Comparison of ENCODE assay signal across 8 cellular contexts in genomic region chr9:121299125-121299466, GRCh38. TPM values are rescaled to one million over a fixed set of nuclear protein-coding genes. Genes with fewer than 3 reads are reported as not detected.
DNase-seq lines count a peak whose midpoint lies in the region; FAIRE-seq and TF ChIP-seq lines count a peak whose summit lies in the region.

No MANE protein-coding gene starts in this region.

- H3K36me3 ChIP-seq in uterus = no peaks in the 10 kb centered on the region

- no peaks in the 10 kb centered on the region for H3K9me3 ChIP-seq in uterus

- no peak overlapping the region for H3K27ac Mint-ChIP-seq in activated naive CD4-positive, alpha-beta T cell treated with anti-CD3 and anti-CD28 coated beads, Interleukin-2, amount 10 ng/mL, durations not matched to agents 7 days and 5 days
- peak overlapping the region; percentile 77 for H3K27ac Mint-ChIP-seq in dendritic cell treated with granulocyte-macrophage colony-stimulating factor and Interleukin-4, amounts not matched to agents 40 ng/mL and 50 ng/mL, for 4 days

- peak overlapping the region; percentile 46 to 58 for H3K4me3 ChIP-seq in uterus

- no peaks in the 10 kb centered on the region for H3K36me3 Mint-ChIP-seq in activated naive CD4-positive, alpha-beta T cell treated with anti-CD3 and anti-CD28 coated beads, Interleukin-2, amount 10 ng/mL, durations not matched to agents 7 days and 5 days
- H3K36me3 Mint-ChIP-seq in dendritic cell treated with granulocyte-macrophage colony-stimulating factor and Interleukin-4, amounts not matched to agents 40 ng/mL and 50 ng/mL, for 4 days (ENCODE audit: low read depth) = peaks cover 88% of the 10 kb centered on the region

- TF ChIP-seq POLR2A in uterus (IDR thresholded peaks at IDR 0.05) = no peak

- H3K27me3 ChIP-seq in uterus = no peaks in the 10 kb centered on the region

- intact Hi-C loops in dendritic cell treated with granulocyte-macrophage colony-stimulating factor and Interleukin-4, amounts not matched to agents 40 ng/mL and 50 ng/mL, for 4 days (cut with micrococcal nuclease) = loop anchor here (5.0 kb wide), 1 partner anchor 87 kb away; no protein-coding TSS in a partner anchor
- intact Hi-C loops in uterus (cut with DNase I; ENCODE audit: low total_unique reads) = no loop called here

- peaks cover 16% of the 10 kb centered on the region for H3K4me1 Mint-ChIP-seq in activated naive CD4-positive, alpha-beta T cell treated with anti-CD3 and anti-CD28 coated beads, Interleukin-2, amount 10 ng/mL, durations not matched to agents 7 days and 5 days
- peaks cover 94% of the 10 kb centered on the region for H3K4me1 Mint-ChIP-seq in dendritic cell treated with granulocyte-macrophage colony-stimulating factor and Interleukin-4, amounts not matched to agents 40 ng/mL and 50 ng/mL, for 4 days (ENCODE audit: low read depth)

- peak overlapping the region; percentile 95 to 100 for H3K27ac ChIP-seq in uterus

- no peak for DNase-seq in activated naive CD4-positive, alpha-beta T cell treated with anti-CD3 and anti-CD28 coated beads, Interleukin-2, amount 10 ng/mL, durations not matched to agents 7 days and 5 days
- DNase-seq in activated naive CD4-positive, alpha-beta T cell treated with anti-CD3 and anti-CD28 coated beads, Interleukin-2, amount 50 U/mL, for 16 hours = no peak
- DNase-seq in mesenteric fat pad (ENCODE audit: low spot score) (peak; percentile 87), uterus (peak in 1 of 2 donors; percentile 74), Ammon's horn (ENCODE audit: low spot score) (no peak), D721Med (ENCODE audit: insufficient read length, low spot score) (no peak)
- DNase-seq in stimulated activated CD4-positive, alpha-beta T cell treated with anti-CD3 and anti-CD28 coated beads, Interleukin-2, amount 100 ng/mL, for 24 hours = no peak

- CTCF ChIA-PET in activated naive CD4-positive, alpha-beta T cell treated with anti-CD3 and anti-CD28 coated beads, Interleukin-2, amount 10 ng/mL, durations not matched to agents 7 days and 5 days (lab: Charles Lee) = interaction anchor here (1.0 to 2.2 kb wide), 5 partner anchors 11 to 86 kb away, joined by 3 to 7 read pairs (median 4); no protein-coding TSS in a partner anchor

- peak overlapping the region; percentile 50 for H3K4me3 Mint-ChIP-seq in activated naive CD4-positive, alpha-beta T cell treated with anti-CD3 and anti-CD28 coated beads, Interleukin-2, amount 10 ng/mL, durations not matched to agents 7 days and 5 days
- H3K4me3 Mint-ChIP-seq in dendritic cell treated with granulocyte-macrophage colony-stimulating factor and Interleukin-4, amounts not matched to agents 40 ng/mL and 50 ng/mL, for 4 days = peak overlapping the region; percentile 71

- peaks cover 43% of the 10 kb centered on the region for H3K27me3 Mint-ChIP-seq in activated naive CD4-positive, alpha-beta T cell treated with anti-CD3 and anti-CD28 coated beads, Interleukin-2, amount 10 ng/mL, durations not matched to agents 7 days and 5 days
- no peaks in the 10 kb centered on the region for H3K27me3 Mint-ChIP-seq in dendritic cell treated with granulocyte-macrophage colony-stimulating factor and Interleukin-4, amounts not matched to agents 40 ng/mL and 50 ng/mL, for 4 days

- FAIRE-seq in D721Med (lab: Jason Lieb, UNC) = no peak

- TF ChIP-seq CTCF in uterus (IDR thresholded peaks at IDR 0.05) (no peak), D721Med (IDR thresholded peaks at IDR 0.05; ENCODE audit: insufficient read depth, missing control alignments) (no peak)

- no peaks in the 10 kb centered on the region for H3K9me3 Mint-ChIP-seq in activated naive CD4-positive, alpha-beta T cell treated with anti-CD3 and anti-CD28 coated beads, Interleukin-2, amount 10 ng/mL, durations not matched to agents 7 days and 5 days
- no peaks in the 10 kb centered on the region for H3K9me3 Mint-ChIP-seq in dendritic cell treated with granulocyte-macrophage colony-stimulating factor and Interleukin-4, amounts not matched to agents 40 ng/mL and 50 ng/mL, for 4 days

- peaks cover 22 to 60% of the 10 kb centered on the region in 2 donors for H3K4me1 ChIP-seq in uterus

RNA-seq across cellular contexts. Expression of gene GSN, which starts 31.1 kb away (rescaled TPM):
- 843 TPM for total RNA-seq in mesenteric fat pad
- total RNA-seq in uterus = 1,000 to 10,000 TPM in 2 of 4 donors, 100 to 1,000 TPM in 2; 567 to 1,619 (median 884) TPM
